In the genomic region with DNA sequence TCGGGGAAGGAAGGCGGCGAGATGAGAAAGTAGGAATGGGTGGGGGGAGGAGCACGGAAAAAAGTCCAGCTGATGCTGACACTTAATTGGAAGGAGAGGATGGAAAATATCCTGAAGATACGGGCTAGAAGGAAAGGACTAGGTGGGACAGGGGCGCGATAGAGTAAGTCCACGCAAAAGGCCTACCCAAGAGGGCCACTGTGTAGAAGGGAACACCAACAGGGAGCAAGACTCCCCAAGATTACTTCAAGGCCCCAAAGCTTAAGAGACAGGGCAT, we compare ENCODE assay signal across 8 cellular contexts. TPM values are rescaled to one million over a fixed set of nuclear protein-coding genes. Genes with fewer than 3 reads are reported as not detected.
DNase-seq lines count a peak whose midpoint lies in the region; ATAC-seq and TF ChIP-seq lines count a peak whose summit lies in the region.

No MANE protein-coding gene starts in this region.

- TF ChIP-seq CTCF in OCI-LY7 (conservative IDR thresholded peaks at IDR 0.05; ENCODE audit: low read length), result no peak

- H3K9me2 ChIP-seq in OCI-LY7 (ENCODE audit: insufficient read depth, low read length), result no peaks in the 10 kb centered on the region

- intact Hi-C loops in OCI-LY7 (cut with micrococcal nuclease; ENCODE audit: unreplicated experiment), result no loop called here

- H3K79me2 ChIP-seq in OCI-LY7 (ENCODE audit: insufficient read depth, low read depth, low read length), result peaks cover 67% of the 10 kb centered on the region

- H3K4me3 ChIP-seq in OCI-LY7 (ENCODE audit: low read depth, low read length, poor library complexity, severe bottlenecking) (peak overlapping the region; percentile 93), endocrine pancreas (ENCODE audit: control insufficient read depth, insufficient read depth, low read length) (peak overlapping the region; percentile 99)

- POLR2A ChIA-PET in OCI-LY7 (lab: Charles Lee), result no interaction called here

- H3K36me3 Mint-ChIP-seq in naive B cell, result no peaks in the 10 kb centered on the region

- no peaks in the 10 kb centered on the region for H3K27me3 Mint-ChIP-seq in naive B cell

- peaks cover 29 to 62% (median 45%) of the 10 kb centered on the region in 3 donors for H3K4me1 Mint-ChIP-seq in naive B cell

- H3K27ac ChIP-seq in OCI-LY7 (ENCODE audit: low read depth, low read length, poor library complexity, severe bottlenecking), result peak overlapping the region; percentile 69

- H3K27me3 ChIP-seq in endocrine pancreas (ENCODE audit: control insufficient read depth, insufficient read depth, low read length), result no peaks in the 10 kb centered on the region

- CTCF ChIA-PET in OCI-LY7 (lab: Charles Lee; ENCODE audit: unreplicated experiment), result no interaction called here

- no peaks in the 10 kb centered on the region for H3K9me3 Mint-ChIP-seq in naive B cell

- no TSS peak for BruUV-seq in OCI-LY7 (replicated peaks; lab: Mats Ljungman, UMichigan)

- H3K36me3 ChIP-seq in OCI-LY7 (ENCODE audit: insufficient read depth, low read length), result peaks cover 29% of the 10 kb centered on the region
- H3K36me3 ChIP-seq in endocrine pancreas (ENCODE audit: control insufficient read depth, insufficient read depth, low read length), result no peaks in the 10 kb centered on the region

- H3K9ac ChIP-seq in endocrine pancreas (ENCODE audit: control insufficient read depth, insufficient read depth, low read length), result peak overlapping the region; percentile 99

- peak overlapping the region; percentile 98 to 99 (median 99) for H3K27ac Mint-ChIP-seq in naive B cell

- peak overlapping the region; percentile 96 for H2AFZ ChIP-seq in OCI-LY7 (ENCODE audit: low read length)

- peaks cover 15% of the 10 kb centered on the region; the same call in 1 of the 2 replicates for H4K20me1 ChIP-seq in OCI-LY7 (ENCODE audit: insufficient read depth, low read length)

- H3K4me2 ChIP-seq in OCI-LY7 (ENCODE audit: low read length), result peak overlapping the region; percentile 97

- H3K9me3 ChIP-seq in OCI-LY7 (ENCODE audit: low read length) (0 out of 2 replicates have a peak, but pooled peaks cover 6% of the 10 kb centered on the region), endocrine pancreas (ENCODE audit: control insufficient read depth, low read length) (no peaks in the 10 kb centered on the region)

- H3K4me3 Mint-ChIP-seq in naive B cell, result peak overlapping the region; percentile 95 to 100 (median 98)

- H3K4me1 ChIP-seq in OCI-LY7 (ENCODE audit: insufficient read depth, low read length, poor library complexity, severe bottlenecking) (peaks cover 15% of the 10 kb centered on the region), endocrine pancreas (ENCODE audit: control insufficient read depth, insufficient read depth, low read length) (peaks cover 12% of the 10 kb centered on the region)

- DNase-seq in NCI-H146 (lab: John Stamatoyannopoulos, UW) (peak; percentile 16), NCI-H146 treated with DMSO at 0.1 percent for 48 hours (lab: John Stamatoyannopoulos, UW; ENCODE audit: unreplicated experiment) (no peak), OCI-LY7 (ENCODE audit: low spot score) (no peak), naive B cell (no peak), activated gamma-delta T cell (lab: John Stamatoyannopoulos, UW) (no peak)
- no peak for DNase-seq in activated CD4-positive, alpha-beta T cell treated with anti-CD3 and anti-CD28 coated beads, Interleukin-2, amount 50 U/mL, for 4 hours

- no peak for ATAC-seq in naive B cell (ENCODE audit: low read depth in 2 of 2)
- ATAC-seq in GM21723 (IDR thresholded peaks at IDR 0.05; ENCODE audit: unreplicated experiment), result no peak

RNA-seq across cellular contexts. Expression of a gene that starts 0.8 kb away (rescaled TPM):
- 8.1 and 11.8 TPM in 2 replicates for total RNA-seq in OCI-LY7 (2014; rRNA removed; shearing (Covaris generic))
- total RNA-seq in OCI-LY7 (2022), result 23.2 and 28.1 TPM in 2 replicates
- 10 to 100 TPM; 17.1 to 31.5 (median 27.3) TPM for polyA plus RNA-seq in naive B cell (ENCODE audit: low read depth in 6 of 6)
